12 cellular contexts compared by ENCODE assay signal in the genomic region with DNA sequence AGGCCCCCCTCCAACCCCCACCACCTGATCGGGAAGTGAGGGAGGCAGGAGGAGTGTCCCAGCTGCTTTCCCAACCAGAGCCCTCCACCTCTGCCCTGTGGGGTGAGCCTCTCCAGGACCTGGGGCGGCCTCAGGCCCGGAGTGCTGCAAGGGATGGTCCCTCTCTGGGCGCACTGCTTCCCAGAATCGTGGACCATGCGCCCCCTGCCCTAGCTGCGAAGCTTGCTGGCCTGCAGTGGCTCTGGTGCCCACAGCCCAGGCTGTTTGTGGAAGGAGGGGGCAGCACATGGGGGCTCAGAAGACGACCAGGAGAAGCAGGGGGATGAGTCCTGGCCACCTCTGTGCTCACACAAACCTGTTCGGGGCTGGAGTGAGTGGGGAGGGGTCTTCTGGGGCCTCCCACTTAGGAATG. TPM values are rescaled to one million over a fixed set of nuclear protein-coding genes. Genes with fewer than 3 reads are reported as not detected.
DNase-seq lines count a peak whose midpoint lies in the region; ATAC-seq and TF ChIP-seq lines count a peak whose summit lies in the region.
"Had no signal": no experiment of that assay in that cellular context is flagged by ENCODE, and none has a peak within 500 bp of the region (broad histone marks: within the 10 kb centered on the region; RNA-seq: fewer than 3 reads in every experiment).

No MANE protein-coding gene starts in this region.

- peak; percentile 9 for DNase-seq in Right ventricle myocardium inferior (ENCODE audit: missing footprints)
- DNase-seq in left ventricle myocardium inferior = no peak
- DNase-seq in PC-9 = no peak
- no peak for DNase-seq in glutamatergic neuron
- no peak for DNase-seq in thoracic aorta (ENCODE audit: low spot score)
- no peak for DNase-seq in stimulated activated CD4-positive, alpha-beta T cell treated with anti-CD3 and anti-CD28 coated beads, Interleukin-4, amount 100 ng/mL, for 24 hours
- DNase-seq in KG1 (lab: John Stamatoyannopoulos, UW) = no peak

- no peak for TF ChIP-seq CTCF in left ventricle myocardium inferior (IDR thresholded peaks at IDR 0.05; ENCODE audit: borderline replicate concordance)
- TF ChIP-seq CTCF in PC-9 (conservative IDR thresholded peaks at IDR 0.05) = peak; percentile 40; the same call in 1 of the 2 replicates
- TF ChIP-seq CTCF in glutamatergic neuron (IDR thresholded peaks at IDR 0.05; ENCODE audit: partially characterized antibody, unreplicated experiment) = peak; percentile 62
- TF ChIP-seq CTCF in thoracic aorta (IDR thresholded peaks at IDR 0.05) = peak; percentile 27

- H3K36me3 ChIP-seq in left ventricle myocardium inferior (peaks cover 10% of the 10 kb centered on the region), PC-9 (ENCODE audit: low read depth) (no peaks in the 10 kb centered on the region), thoracic aorta (no peaks in the 10 kb centered on the region)
- H3K36me3 ChIP-seq: uterus had no signal

- CTCF ChIA-PET in PC-9 (lab: Charles Lee) = interaction anchor here (1.0 kb wide), 1 partner anchor 172 kb away, joined by 4 read pairs; no protein-coding TSS in a partner anchor

- H3K4me2 ChIP-seq in PC-9 = no peak overlapping the region

- H3K27ac ChIP-seq in left ventricle myocardium inferior (replicated peaks) = no peak overlapping the region
- H3K27ac ChIP-seq in PC-9 = no peak overlapping the region
- H3K27ac ChIP-seq in thoracic aorta = no peak overlapping the region
- H3K27ac ChIP-seq: SK-N-MC, uterus had no signal

- ATAC-seq in Right ventricle myocardium inferior = no peak
- ATAC-seq in thoracic aorta (ENCODE audit: insufficient number of reproducible peaks, low FRiP score, low read depth) = no peak
- ATAC-seq in GM19023 (IDR thresholded peaks at IDR 0.05; ENCODE audit: unreplicated experiment) = no peak

- no TSS peak for BruUV-seq in PC-9 (replicated peaks; lab: Mats Ljungman, UMichigan)

- H3K27me3 ChIP-seq in left ventricle myocardium inferior (ENCODE audit: low read depth) = no peaks in the 10 kb centered on the region
- no peaks in the 10 kb centered on the region for H3K27me3 ChIP-seq in PC-9 (ENCODE audit: insufficient read depth, low read depth)
- H3K27me3 ChIP-seq in thoracic aorta (replicated peaks; ENCODE audit: insufficient read depth) = no peaks in the 10 kb centered on the region
- H3K27me3 ChIP-seq: uterus had no signal

- no peak overlapping the region for H3K4me3 Mint-ChIP-seq in glutamatergic neuron (ENCODE audit: unreplicated experiment)
- H3K4me3 Mint-ChIP-seq: activated naive CD8-positive, alpha-beta T cell treated with anti-CD3 and anti-CD28 coated beads, Interleukin-2, amount 10 ng/mL, durations not matched to agents 7 days and 5 days; stimulated activated naive CD8-positive, alpha-beta T cell treated with anti-CD3 and anti-CD28 coated beads, Interleukin-15, Interleukin-2, amounts not matched to agents 100 ng/mL and 50 ng/mL, for 24 hours had no signal

- H3K79me2 ChIP-seq in PC-9 (ENCODE audit: low read depth) = no peaks in the 10 kb centered on the region

- H3K9me3 ChIP-seq in left ventricle myocardium inferior (replicated peaks) (no peaks in the 10 kb centered on the region), PC-9 (ENCODE audit: insufficient read depth, low read depth) (no peaks in the 10 kb centered on the region), thoracic aorta (no peaks in the 10 kb centered on the region)
- H3K9me3 ChIP-seq: uterus had no signal

- no peak overlapping the region for H3K4me3 ChIP-seq in left ventricle myocardium inferior
- no peak overlapping the region for H3K4me3 ChIP-seq in PC-9
- H3K4me3 ChIP-seq in thoracic aorta = no peak overlapping the region
- H3K4me3 ChIP-seq: SK-N-MC, uterus had no signal

- no peaks in the 10 kb centered on the region for H4K20me1 ChIP-seq in PC-9 (ENCODE audit: insufficient read depth)

- no peak overlapping the region for H3K27ac Mint-ChIP-seq in glutamatergic neuron (ENCODE audit: unreplicated experiment)
- H3K27ac Mint-ChIP-seq: activated naive CD8-positive, alpha-beta T cell treated with anti-CD3 and anti-CD28 coated beads, Interleukin-2, amount 10 ng/mL, durations not matched to agents 7 days and 5 days; stimulated activated naive CD8-positive, alpha-beta T cell treated with anti-CD3 and anti-CD28 coated beads, Interleukin-15, Interleukin-2, amounts not matched to agents 100 ng/mL and 50 ng/mL, for 24 hours had no signal

- no peak overlapping the region for H2AFZ ChIP-seq in PC-9

- H3K4me1 ChIP-seq in left ventricle myocardium inferior (peaks cover 26% of the 10 kb centered on the region), PC-9 (replicated peaks; ENCODE audit: insufficient read depth) (no peaks in the 10 kb centered on the region), thoracic aorta (ENCODE audit: control insufficient read depth in 1 of 2, low read depth in 2 of 2) (no peaks in the 10 kb centered on the region)
- H3K4me1 ChIP-seq: uterus had no signal

- POLR2A ChIA-PET in PC-9 (lab: Charles Lee; ENCODE audit: unreplicated experiment) = no interaction called here

- peaks cover 10% of the 10 kb centered on the region for H3K4me1 Mint-ChIP-seq in glutamatergic neuron (ENCODE audit: low read depth, unreplicated experiment)
- H3K4me1 Mint-ChIP-seq: activated naive CD8-positive, alpha-beta T cell treated with anti-CD3 and anti-CD28 coated beads, Interleukin-2, amount 10 ng/mL, durations not matched to agents 7 days and 5 days had no signal

- H3K27me3 Mint-ChIP-seq in glutamatergic neuron (ENCODE audit: unreplicated experiment) = peaks cover 3% of the 10 kb centered on the region
- H3K27me3 Mint-ChIP-seq: activated naive CD8-positive, alpha-beta T cell treated with anti-CD3 and anti-CD28 coated beads, Interleukin-2, amount 10 ng/mL, durations not matched to agents 7 days and 5 days; stimulated activated naive CD8-positive, alpha-beta T cell treated with anti-CD3 and anti-CD28 coated beads, Interleukin-15, Interleukin-2, amounts not matched to agents 100 ng/mL and 50 ng/mL, for 24 hours had no signal

- H3K9me2 ChIP-seq in PC-9 (ENCODE audit: insufficient read depth) = no peaks in the 10 kb centered on the region

- no peaks in the 10 kb centered on the region for H3F3A ChIP-seq in PC-9 (ENCODE audit: insufficient read depth, low read depth)

- intact Hi-C loops in Right ventricle myocardium inferior (cut with DNase I) = loop anchor here (1.0 to 10.0 kb wide), 3 partner anchors 105 to 262 kb away; a partner anchor contains a TSS
- intact Hi-C loops in left ventricle myocardium inferior (cut with micrococcal nuclease) = loop anchor here (5.0 kb wide), 1 partner anchor 170 kb away; no protein-coding TSS in a partner anchor
- intact Hi-C loops in PC-9 (cut with micrococcal nuclease; ENCODE audit: unreplicated experiment) = loop anchor here (1.0 to 5.0 kb wide), 4 partner anchors 96 to 280 kb away; no protein-coding TSS in a partner anchor

- peaks cover 2% of the 10 kb centered on the region for H3K9me3 Mint-ChIP-seq in glutamatergic neuron (ENCODE audit: unreplicated experiment)
- H3K9me3 Mint-ChIP-seq: activated naive CD8-positive, alpha-beta T cell treated with anti-CD3 and anti-CD28 coated beads, Interleukin-2, amount 10 ng/mL, durations not matched to agents 7 days and 5 days; stimulated activated naive CD8-positive, alpha-beta T cell treated with anti-CD3 and anti-CD28 coated beads, Interleukin-15, Interleukin-2, amounts not matched to agents 100 ng/mL and 50 ng/mL, for 24 hours had no signal

- no peaks in the 10 kb centered on the region for H3K36me3 Mint-ChIP-seq in glutamatergic neuron (ENCODE audit: unreplicated experiment)
- H3K36me3 Mint-ChIP-seq: activated naive CD8-positive, alpha-beta T cell treated with anti-CD3 and anti-CD28 coated beads, Interleukin-2, amount 10 ng/mL, durations not matched to agents 7 days and 5 days had no signal

RNA-seq across cellular contexts. Expression of a gene that starts 33.6 kb away (rescaled TPM):
- total RNA-seq in Right ventricle myocardium inferior (17.5 TPM), left ventricle myocardium inferior (13.0 TPM), PC-9 (2021) (31.0 and 33.4 TPM in 2 replicates), glutamatergic neuron (ENCODE audit: unreplicated experiment) (75.1 TPM), thoracic aorta (10 to 100 TPM; 19.9 to 32.6 TPM)
